Comparison of ENCODE assay signal across 18 cellular contexts in genomic region chr6:13660273-13660672, GRCh38.
"Had no signal": no experiment of that assay in that cellular context is flagged by ENCODE, and none has a peak within 500 bp of the region (broad histone marks: within the 10 kb centered on the region; RNA-seq: fewer than 3 reads in every experiment).

No MANE protein-coding gene starts in this region.

- H3K4me1 Mint-ChIP-seq: neural progenitor cell had no signal

- H3K4me3 Mint-ChIP-seq: neural progenitor cell had no signal

- ATAC-seq: gastrocnemius medialis; naive thymus-derived CD4-positive, alpha-beta T cell had no signal

- H3K9me3 ChIP-seq: esophagus muscularis mucosa, gastrocnemius medialis, heart right ventricle, ovary, right atrium auricular region, upper lobe of left lung, vagina had no signal

- DNase-seq: effector CD4-positive, alpha-beta T cell; gastrocnemius medialis; heart right ventricle; hypothalamus; kidney glomerular epithelial cell; naive thymus-derived CD4-positive, alpha-beta T cell; nucleus accumbens; ovary; small intestine; stimulated activated CD4-positive, alpha-beta T cell treated with anti-CD3 and anti-CD28 coated beads, Interleukin-12 subunit alpha, Interleukin-12 subunit beta, amount 100 ng/mL, for 4 hours; stimulated activated naive CD4-positive, alpha-beta T cell; upper lobe of left lung had no signal

- H3K27me3 Mint-ChIP-seq: naive thymus-derived CD4-positive, alpha-beta T cell had no signal

- H3K36me3 ChIP-seq: esophagus muscularis mucosa, gastrocnemius medialis, neural progenitor cell, ovary had no signal

- H3K9me3 Mint-ChIP-seq: naive thymus-derived CD4-positive, alpha-beta T cell had no signal

- H3K27me3 ChIP-seq: esophagus muscularis mucosa, gastrocnemius medialis, heart right ventricle, neural progenitor cell, ovary, right atrium auricular region, upper lobe of left lung, vagina had no signal

- H3K4me3 ChIP-seq: coronary artery, esophagus muscularis mucosa, gastrocnemius medialis, heart right ventricle, neural progenitor cell, ovary, right atrium auricular region, upper lobe of left lung, vagina had no signal

- H3K27ac ChIP-seq: coronary artery, epithelial cell of prostate, esophagus muscularis mucosa, gastrocnemius medialis, heart right ventricle, neural progenitor cell, ovary, right atrium auricular region, upper lobe of left lung, vagina had no signal

- H3K27ac Mint-ChIP-seq: neural progenitor cell had no signal
